Comparison of ENCODE assay signal across 8 cellular contexts in the genomic region with DNA sequence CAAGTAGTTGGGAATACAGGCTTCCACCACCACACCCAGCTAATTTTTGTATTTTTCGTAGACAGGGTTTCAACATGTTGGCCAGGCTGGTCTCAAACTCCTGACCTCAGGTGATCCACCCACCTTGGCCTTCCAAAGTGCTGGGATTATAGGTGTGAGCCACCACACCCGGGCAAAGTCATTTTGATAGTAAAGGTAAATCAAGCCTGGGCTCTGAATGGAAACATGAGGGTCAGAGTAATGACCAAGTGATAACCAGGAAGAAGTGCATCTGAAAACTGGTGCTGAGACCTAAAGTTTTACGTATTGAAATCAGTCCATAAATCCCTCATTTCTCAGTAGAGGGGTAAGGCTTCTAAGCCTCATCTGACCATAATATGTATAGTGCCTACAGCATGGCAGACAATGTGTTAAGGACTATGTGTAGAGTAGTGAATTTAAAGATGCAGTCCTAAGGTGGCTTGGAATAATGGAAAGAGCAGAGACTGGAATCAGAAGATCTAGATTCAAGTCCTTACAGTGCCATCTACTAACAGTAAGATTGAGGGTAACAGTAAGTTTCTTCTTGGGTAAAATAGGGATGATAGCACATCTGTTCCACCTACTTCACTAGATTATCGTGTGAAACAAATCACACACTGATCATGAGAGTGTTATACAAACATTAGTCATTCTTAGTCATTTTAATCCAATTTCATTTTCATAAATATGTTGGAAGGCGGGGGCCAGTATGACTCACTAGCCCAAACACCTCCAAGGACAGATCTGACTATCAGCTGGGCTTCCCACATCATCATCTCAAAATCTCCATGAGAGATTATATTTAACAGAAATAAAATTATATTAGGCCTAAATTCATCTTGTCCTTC. TPM values are rescaled to one million over a fixed set of nuclear protein-coding genes. Genes with fewer than 3 reads are reported as not detected.
A peak's percentile ranks its signal among the peaks of the same experiment; 100 is the strongest.
DNase-seq lines count a peak whose midpoint lies in the region; ATAC-seq, FAIRE-seq and TF ChIP-seq lines count a peak whose summit lies in the region.

No MANE protein-coding gene starts in this region.

- H3K79me2 ChIP-seq in endothelial cell of umbilical vein (ENCODE audit: control insufficient read depth, insufficient read depth, low read length) = peaks cover 94% of the 10 kb centered on the region

- no peak overlapping the region for H3K4me3 ChIP-seq in endothelial cell of umbilical vein (replicated peaks in 1 of 3; ENCODE audit: insufficient read depth in 1 of 3, low read depth in 1 of 3, low read length in 3 of 3)

- TF ChIP-seq CTCF in endothelial cell of umbilical vein (IDR thresholded peaks at IDR 0.05; ENCODE audit: extremely low read depth in 1 of 2, insufficient read depth in 1 of 2, low read depth in 1 of 2, low read length in 2 of 2) = no peak

- ATAC-seq in GM19043 (IDR thresholded peaks at IDR 0.05; ENCODE audit: low read depth, unreplicated experiment) = peak; percentile 55
- peak; percentile 58 for ATAC-seq in HG03095 (IDR thresholded peaks at IDR 0.05; ENCODE audit: unreplicated experiment)

- peak; percentile 55 to 62 for DNase-seq in activated CD4-positive, alpha-beta T cell treated with anti-CD3 and anti-CD28 coated beads for 4 hours
- DNase-seq in endothelial cell of umbilical vein (ENCODE audit: low read depth, low spot score) (peak; percentile 92), NCI-H1930 (lab: John Stamatoyannopoulos, UW) (no peak), germinal center (ENCODE audit: low spot score) (no peak), NCI-H1092 (lab: John Stamatoyannopoulos, UW) (no peak)
- DNase-seq in stimulated activated CD4-positive, alpha-beta T cell treated with anti-CD3 and anti-CD28 coated beads, Interleukin-12 subunit alpha, Interleukin-12 subunit beta, amount 100 ng/mL, for 24 hours (ENCODE audit: low read depth in 2 of 2) = peak; percentile 35 to 48

- no peaks in the 10 kb centered on the region for H3K9me3 ChIP-seq in endothelial cell of umbilical vein (replicated peaks; ENCODE audit: control insufficient read depth, insufficient read depth, low read length)

- POLR2A ChIA-PET in endothelial cell of umbilical vein (lab: Charles Lee) = no interaction called here

- H2AFZ ChIP-seq in endothelial cell of umbilical vein (ENCODE audit: low read depth, low read length) = no peak overlapping the region

- H4K20me1 ChIP-seq in endothelial cell of umbilical vein (replicated peaks; ENCODE audit: control insufficient read depth, extremely low read depth, insufficient read depth, low read length) = peaks cover 1% of the 10 kb centered on the region

- dilution Hi-C loops in endothelial cell of umbilical vein (cut with MboI; ENCODE audit: extremely low pct_ligation_motif_present, low sequenced_read_pairs) = no loop called here

- H3K4me1 ChIP-seq in endothelial cell of umbilical vein (ENCODE audit: control insufficient read depth, extremely low read depth, insufficient read depth, low read length) = peaks cover 33% of the 10 kb centered on the region

- peak overlapping the region; percentile 53 for H3K9ac ChIP-seq in endothelial cell of umbilical vein (replicated peaks; ENCODE audit: extremely low read depth, insufficient read depth, low read length)

- peak overlapping the region; percentile 87 for H3K27ac ChIP-seq in endothelial cell of umbilical vein (ENCODE audit: insufficient read depth, low read depth, low read length)

- H3K27me3 ChIP-seq in endothelial cell of umbilical vein (ENCODE audit: control insufficient read depth in 2 of 2, insufficient read depth in 2 of 2, low read length in 2 of 2) = no peaks in the 10 kb centered on the region

- H3K9me1 ChIP-seq in endothelial cell of umbilical vein (replicated peaks; ENCODE audit: control insufficient read depth, extremely low read depth, insufficient read depth, low read length) = no peaks in the 10 kb centered on the region

- CTCF ChIA-PET in endothelial cell of umbilical vein (lab: Charles Lee) = interaction anchor here (0.5 to 1.9 kb wide), 4 partner anchors 17 to 209 kb away, joined by 3 to 10 read pairs (median 4); a partner anchor contains a TSS

- peak; percentile 40 for FAIRE-seq in endothelial cell of umbilical vein (lab: Jason Lieb, UNC)

- intact Hi-C loops in endothelial cell of umbilical vein (cut with micrococcal nuclease) = no loop called here

- no peak for TF ChIP-seq POLR2A in endothelial cell of umbilical vein (IDR thresholded peaks at IDR 0.05; ENCODE audit: low read depth, low read length)

- H3K36me3 ChIP-seq in endothelial cell of umbilical vein (ENCODE audit: control insufficient read depth in 2 of 2, extremely low read depth in 1 of 2, insufficient read depth in 2 of 2, low read length in 2 of 2) = no peaks in the 10 kb centered on the region

- BruUV-seq in endothelial cell of umbilical vein (replicated peaks; lab: Mats Ljungman, UMichigan) = TSS peak; percentile 69

- H3K4me2 ChIP-seq in endothelial cell of umbilical vein (ENCODE audit: insufficient read depth, low read length) = peak overlapping the region; percentile 81

TF ChIP-seq in endothelial cell of umbilical vein, 7 proteins besides CTCF, POLR2A, EP300 and RAD21:
- TF ChIP-seq JUN (IDR thresholded peaks at IDR 0.05; ENCODE audit: borderline replicate concordance, insufficient read depth, insufficient read length, low read depth) = peak; percentile 95
- no peak for TF ChIP-seq MYC (IDR thresholded peaks at IDR 0.05; ENCODE audit: low read depth, low read length)
- TF ChIP-seq EZH2 (IDR thresholded peaks at IDR 0.05; ENCODE audit: borderline replicate concordance, low read depth, low read length, severe bottlenecking) = no peak
- TF ChIP-seq FOS (IDR thresholded peaks at IDR 0.05; ENCODE audit: borderline replicate concordance, insufficient read depth, low read length) = peak; percentile 97
- peak; percentile 59 for TF ChIP-seq GATA2 (IDR thresholded peaks at IDR 0.05; ENCODE audit: insufficient read depth, insufficient read length, low read depth, low read length)
- TF ChIP-seq, protein P1, sequence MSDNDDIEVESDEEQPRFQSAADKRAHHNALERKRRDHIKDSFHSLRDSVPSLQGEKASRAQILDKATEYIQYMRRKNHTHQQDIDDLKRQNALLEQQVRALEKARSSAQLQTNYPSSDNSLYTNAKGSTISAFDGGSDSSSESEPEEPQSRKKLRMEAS (IDR thresholded peaks at IDR 0.05; ENCODE audit: insufficient read depth, insufficient read length) = no peak
- TF ChIP-seq POLR2AphosphoS5 (IDR thresholded peaks at IDR 0.05; ENCODE audit: insufficient read depth, low read depth, low read length) = peak; percentile 43
TF ChIP-seq in endothelial cell of umbilical vein: peak in this region for 4.

RNA-seq across cellular contexts. Expression of a gene that starts 11.2 kb away (rescaled TPM):
- total RNA-seq in endothelial cell of umbilical vein = 60.1 and 73.7 TPM in 2 replicates
- polyA plus RNA-seq in endothelial cell of umbilical vein = 13.8 and 17.4 TPM in 2 replicates
- polyA plus RNA-seq in endothelial cell of umbilical vein (2011; cell fraction: cytosol; rRNA removed) = 11.8 and 13.9 TPM in 2 replicates
- 42.1 and 50.3 TPM in 2 replicates for polyA plus RNA-seq in endothelial cell of umbilical vein (2011; cell fraction: nucleus; rRNA removed)
- polyA plus RNA-seq in endothelial cell of umbilical vein (2012) = 34.0 and 38.5 TPM in 2 replicates
- 15.6 and 18.1 TPM in 2 replicates for polyA minus RNA-seq in endothelial cell of umbilical vein
- polyA minus RNA-seq in endothelial cell of umbilical vein (2011; cell fraction: cytosol; rRNA and poly(A)+ RNA removed) = 11.3 TPM
- 92.9 and 102 TPM in 2 replicates for polyA minus RNA-seq in endothelial cell of umbilical vein (2011; cell fraction: nucleus; rRNA and poly(A)+ RNA removed)

RNA-seq across cellular contexts. Expression of a gene that starts 38.8 kb away (rescaled TPM):
- 2.8 and 5.1 TPM in 2 replicates for total RNA-seq in endothelial cell of umbilical vein
- polyA plus RNA-seq in endothelial cell of umbilical vein = 1.1 and 1.4 TPM in 2 replicates
- polyA plus RNA-seq in endothelial cell of umbilical vein (2011; cell fraction: cytosol; rRNA removed) = 1.5 TPM in 2 replicates
- 0.91 and 1.0 TPM in 2 replicates for polyA plus RNA-seq in endothelial cell of umbilical vein (2011; cell fraction: nucleus; rRNA removed)
- 2.3 TPM in 2 replicates for polyA plus RNA-seq in endothelial cell of umbilical vein (2012)
- 6.8 and 8.7 TPM in 2 replicates for polyA minus RNA-seq in endothelial cell of umbilical vein
- not detected for polyA minus RNA-seq in endothelial cell of umbilical vein (2011; cell fraction: cytosol; rRNA and poly(A)+ RNA removed)
- polyA minus RNA-seq in endothelial cell of umbilical vein (2011; cell fraction: nucleus; rRNA and poly(A)+ RNA removed) = 1.3 and 1.7 TPM in 2 replicates

Comparison
In these comparisons a context has a peak if more than half of its experiments do, and no peak if none do; other contexts are left out.
1. DNase-seq: peak in activated CD4-positive, alpha-beta T cell treated with anti-CD3 and anti-CD28 coated beads for 4 hours (2 of 2), endothelial cell of umbilical vein (single experiment) and stimulated activated CD4-positive, alpha-beta T cell treated with anti-CD3 and anti-CD28 coated beads, Interleukin-12 subunit alpha, Interleukin-12 subunit beta, amount 100 ng/mL, for 24 hours (2 of 2); none in NCI-H1930 (0 of 2), germinal center (single experiment) and NCI-H1092 (single experiment).